Comparison of ENCODE assay signal across 9 cellular contexts in genomic region chr1:115041654-115042053, GRCh38. TPM values are rescaled to one million over a fixed set of nuclear protein-coding genes. Genes with fewer than 3 reads are reported as not detected.
A peak's percentile ranks its signal among the peaks of the same experiment; 100 is the strongest.
DNase-seq lines count a peak whose midpoint lies in the region; ATAC-seq and TF ChIP-seq lines count a peak whose summit lies in the region.
"Had no signal": no experiment of that assay in that cellular context is flagged by ENCODE, and none has a peak within 500 bp of the region (broad histone marks: within the 10 kb centered on the region; RNA-seq: fewer than 3 reads in every experiment).

No MANE protein-coding gene starts in this region.

- no peaks in the 10 kb centered on the region for H3K36me3 ChIP-seq in NT2/D1 (ENCODE audit: insufficient read depth, insufficient read length, low read length)

- CTCF ChIA-PET in activated naive CD4-positive, alpha-beta T cell treated with anti-CD3 and anti-CD28 coated beads for 36 hours (lab: Charles Lee): interaction anchor here (0.6 to 2.1 kb wide), 2 partner anchors 11 to 74 kb away, joined by 3 to 7 read pairs; no protein-coding TSS in a partner anchor

- H3K27ac Mint-ChIP-seq in activated naive CD4-positive, alpha-beta T cell treated with anti-CD3 and anti-CD28 coated beads for 36 hours: no peak overlapping the region

- DNase-seq in NCI-H1105 treated with DMSO at 0.1 percent for 48 hours (lab: John Stamatoyannopoulos, UW) (peak; percentile 4), NCI-H1105 (lab: John Stamatoyannopoulos, UW) (no peak), NT2/D1 (ENCODE audit: low read depth, low spot score) (peak; percentile 62), epithelial cell of proximal tubule (ENCODE audit: low read depth) (no peak), retinal pigment epithelial cell (ENCODE audit: low read depth) (no peak), DMS153 treated with DMSO at 0.1 percent for 48 hours (lab: John Stamatoyannopoulos, UW; ENCODE audit: unreplicated experiment) (no peak)
- no peak for DNase-seq in activated naive CD4-positive, alpha-beta T cell treated with anti-CD3 and anti-CD28 coated beads for 36 hours

- H3K4me1 ChIP-seq in NT2/D1 (ENCODE audit: insufficient read depth, insufficient read length): no peaks in the 10 kb centered on the region

- no peak overlapping the region for H3K4me3 Mint-ChIP-seq in activated naive CD4-positive, alpha-beta T cell treated with anti-CD3 and anti-CD28 coated beads for 36 hours

- H3K27me3 Mint-ChIP-seq in activated naive CD4-positive, alpha-beta T cell treated with anti-CD3 and anti-CD28 coated beads for 36 hours (ENCODE audit: low read depth): no peaks in the 10 kb centered on the region

- H3K27me3 ChIP-seq in NT2/D1 (ENCODE audit: insufficient read depth, insufficient read length): no peaks in the 10 kb centered on the region

- peak; percentile 61 for TF ChIP-seq CTCF in epithelial cell of proximal tubule (conservative IDR thresholded peaks at IDR 0.05; ENCODE audit: low read depth, low read length)
- TF ChIP-seq CTCF in retinal pigment epithelial cell (conservative IDR thresholded peaks at IDR 0.05; ENCODE audit: low read depth, low read length): peak; percentile 64

- H3K4me1 Mint-ChIP-seq in activated naive CD4-positive, alpha-beta T cell treated with anti-CD3 and anti-CD28 coated beads for 36 hours (ENCODE audit: low read depth): no peaks in the 10 kb centered on the region

- ATAC-seq in GM18517 (IDR thresholded peaks at IDR 0.05; ENCODE audit: unreplicated experiment): no peak

- peaks cover 6% of the 10 kb centered on the region for H3K9me3 Mint-ChIP-seq in activated naive CD4-positive, alpha-beta T cell treated with anti-CD3 and anti-CD28 coated beads for 36 hours

- intact Hi-C loops in activated naive CD4-positive, alpha-beta T cell treated with anti-CD3 and anti-CD28 coated beads for 36 hours (cut with micrococcal nuclease): no loop called here

- peaks cover 10% of the 10 kb centered on the region for H3K9me3 ChIP-seq in NT2/D1 (ENCODE audit: insufficient read depth, low read length)

- H3K9ac ChIP-seq in NT2/D1 (ENCODE audit: insufficient read length, low read depth): no peak overlapping the region

- H3K4me3 ChIP-seq in NT2/D1 (ENCODE audit: insufficient read length, low read depth) (no peak overlapping the region), epithelial cell of proximal tubule (ENCODE audit: low read depth, low read length) (no peak overlapping the region), retinal pigment epithelial cell (ENCODE audit: low read length) (no peak overlapping the region)
- H3K4me3 ChIP-seq: lung had no signal

- peaks cover 7% of the 10 kb centered on the region for H3K36me3 Mint-ChIP-seq in activated naive CD4-positive, alpha-beta T cell treated with anti-CD3 and anti-CD28 coated beads for 36 hours (ENCODE audit: low read depth)

RNA-seq across cellular contexts. Expression of gene TSHB, which starts 12.0 kb away (rescaled TPM):
- total RNA-seq in epithelial cell of proximal tubule: not detected in 2 replicates
- total RNA-seq in activated naive CD4-positive, alpha-beta T cell treated with anti-CD3 and anti-CD28 coated beads for 36 hours: not detected
- total RNA-seq: lung had no signal

RNA-seq across cellular contexts. Expression of gene TSPAN2, which starts 47.6 kb away (rescaled TPM):
- total RNA-seq in epithelial cell of proximal tubule: 4.6 and 5.0 TPM in 2 replicates
- under 1 TPM; 0.86 to 0.91 TPM for total RNA-seq in activated naive CD4-positive, alpha-beta T cell treated with anti-CD3 and anti-CD28 coated beads for 36 hours

Comparison
In these comparisons a context has a peak if more than half of its experiments do, and no peak if none do; other contexts are left out.
1. DNase-seq: peak in NCI-H1105 treated with DMSO at 0.1 percent for 48 hours (single experiment) and NT2/D1 (single experiment); none in NCI-H1105 (single experiment), epithelial cell of proximal tubule (single experiment), retinal pigment epithelial cell (single experiment), DMS153 treated with DMSO at 0.1 percent for 48 hours (single experiment) and activated naive CD4-positive, alpha-beta T cell treated with anti-CD3 and anti-CD28 coated beads for 36 hours (single experiment).